ENCODE assay signal across 13 cellular contexts in the genomic region with DNA sequence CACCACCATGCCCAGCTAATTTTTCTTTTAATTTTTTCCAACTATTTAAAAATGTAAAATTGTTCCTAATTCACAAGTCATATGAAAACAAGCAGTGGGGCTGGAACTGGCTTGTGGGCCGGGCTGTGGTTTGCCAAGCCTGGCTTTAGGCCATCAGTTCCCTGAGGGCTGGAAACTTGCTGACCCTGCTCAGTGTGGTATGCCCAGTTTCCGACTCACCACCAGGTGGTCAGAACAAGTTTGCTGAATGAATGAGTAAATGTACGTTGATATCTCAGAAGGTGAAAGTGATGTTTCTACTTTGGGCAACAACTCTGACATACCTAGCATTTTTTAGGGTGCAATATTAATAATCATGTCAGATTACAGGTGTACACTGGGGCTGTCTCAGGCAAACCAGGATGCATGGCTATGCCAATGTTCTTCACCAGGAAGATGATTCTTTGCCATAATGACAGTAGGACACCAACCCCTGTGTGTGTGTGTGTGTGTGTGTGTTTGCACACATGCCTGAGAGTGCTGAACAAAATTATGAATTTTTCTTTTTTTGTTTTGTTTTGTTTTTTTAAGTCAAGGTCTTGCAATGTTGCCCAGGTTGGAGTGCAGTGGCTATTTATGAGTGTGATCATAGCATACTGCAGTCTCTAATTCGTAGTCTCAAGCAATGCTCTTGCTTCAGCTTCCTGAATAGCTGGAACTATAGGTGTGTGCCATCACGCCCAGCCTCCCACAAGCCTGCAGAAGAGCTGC.
DNase-seq lines count a peak whose midpoint lies in the region; ATAC-seq and TF ChIP-seq lines count a peak whose summit lies in the region.
"Had no signal": no experiment of that assay in that cellular context is flagged by ENCODE, and none has a peak within 500 bp of the region (broad histone marks: within the 10 kb centered on the region; RNA-seq: fewer than 3 reads in every experiment).

No MANE protein-coding gene starts in this region.

- dilution Hi-C loops in mammary epithelial cell (cut with HindIII; ENCODE audit: low sequenced_read_pairs) = loop anchor here (5.0 kb wide), 2 partner anchors 52 to 92 kb away; no protein-coding TSS in a partner anchor

- TF ChIP-seq CTCF in MM.1S (IDR thresholded peaks at IDR 0.05; ENCODE audit: low read length) (no peak; the same call in 1 of the 2 replicates), mammary epithelial cell (conservative IDR thresholded peaks at IDR 0.05 in 1 of 2, IDR thresholded peaks at IDR 0.05 in 1 of 2; ENCODE audit: extremely low read depth in 1 of 2, insufficient read depth in 1 of 2, low read depth in 1 of 2, low read length in 2 of 2) (peak; percentile 33 to 48), neural crest cell (conservative IDR thresholded peaks at IDR 0.05) (peak; percentile 48)

- no peaks in the 10 kb centered on the region for H3K36me3 ChIP-seq in MM.1S (replicated peaks; ENCODE audit: insufficient read depth, low read length)
- no peaks in the 10 kb centered on the region for H3K36me3 ChIP-seq in mammary epithelial cell (ENCODE audit: insufficient read depth, low read length)
- H3K36me3 ChIP-seq: neutrophil, thoracic aorta had no signal

- no TSS peak for BruUV-seq in mammary epithelial cell (replicated peaks; lab: Mats Ljungman, UMichigan)

- H3K4me3 Mint-ChIP-seq in neural crest cell = no peak overlapping the region

- H3K27me3 Mint-ChIP-seq in neural crest cell (ENCODE audit: low read depth) = no peaks in the 10 kb centered on the region

- H3K4me1 ChIP-seq in MM.1S (ENCODE audit: low read length) (no peaks in the 10 kb centered on the region), mammary epithelial cell (ENCODE audit: insufficient read depth, low read length) (peaks cover 9% of the 10 kb centered on the region)

- H3K4me1 Mint-ChIP-seq in neural crest cell = no peaks in the 10 kb centered on the region

- peaks cover 3% of the 10 kb centered on the region; the same call in 1 of the 2 replicates for H3K27me3 ChIP-seq in MM.1S (replicated peaks; ENCODE audit: insufficient read depth, low read length)
- no peaks in the 10 kb centered on the region for H3K27me3 ChIP-seq in mammary epithelial cell (ENCODE audit: insufficient read depth, low read length)
- H3K27me3 ChIP-seq: dorsolateral prefrontal cortex, neutrophil had no signal

- no peaks in the 10 kb centered on the region for H3F3A ChIP-seq in MM.1S (ENCODE audit: insufficient read depth, low read length)

- H3K9ac ChIP-seq in MM.1S (ENCODE audit: low read length) (no peak overlapping the region), mammary epithelial cell (ENCODE audit: insufficient read depth, low read length) (no peak overlapping the region)

- no peaks in the 10 kb centered on the region for H3K9me3 Mint-ChIP-seq in neural crest cell

- H3K36me3 Mint-ChIP-seq in neural crest cell (ENCODE audit: low read depth) = no peaks in the 10 kb centered on the region

- H3K79me2 ChIP-seq in MM.1S (ENCODE audit: low read length) = no peaks in the 10 kb centered on the region
- H3K79me2 ChIP-seq in mammary epithelial cell (ENCODE audit: insufficient read depth, low read length) = no peaks in the 10 kb centered on the region

- 16% methylated on average over 5 of the region's 5 CpGs for WGBS in mammary epithelial cell (ENCODE audit: low coverage, missing lambda C conversion rate)

- in situ Hi-C loops in mammary epithelial cell (cut with MboI; ENCODE audit: low sequenced_read_pairs in 2 of 2) = no loop called here

- H2AFZ ChIP-seq in MM.1S (ENCODE audit: low read length) (no peak overlapping the region), mammary epithelial cell (ENCODE audit: low read depth, low read length) (no peak overlapping the region)

- no peak overlapping the region for H3K27ac Mint-ChIP-seq in neural crest cell (ENCODE audit: unreplicated experiment)

- H3K27ac ChIP-seq in MM.1S (ENCODE audit: low read length) (no peak overlapping the region), mammary epithelial cell (ENCODE audit: insufficient read depth, low read depth, low read length) (no peak overlapping the region)
- H3K27ac ChIP-seq: dorsolateral prefrontal cortex, neutrophil, thoracic aorta had no signal

- H3K4me3 ChIP-seq in MM.1S (ENCODE audit: low read length) (no peak overlapping the region), mammary epithelial cell (replicated peaks in 1 of 3; ENCODE audit: insufficient read depth in 1 of 3, low read depth in 2 of 3, low read length in 3 of 3) (no peak overlapping the region)
- H3K4me3 ChIP-seq: dorsolateral prefrontal cortex, thoracic aorta had no signal

- H3K9me2 ChIP-seq in MM.1S (replicated peaks; ENCODE audit: insufficient read depth, low read length) = no peaks in the 10 kb centered on the region

- intact Hi-C loops in mammary epithelial cell (cut with micrococcal nuclease) = no loop called here

- peak; percentile 64 for DNase-seq in ELF-1 (ENCODE audit: low read depth, low spot score)
- DNase-seq in MM.1S = peak; percentile 78
- DNase-seq in mammary epithelial cell = peak; percentile 79
- DNase-seq in neural crest cell (ENCODE audit: low read depth, low spot score) = no peak
- DNase-seq in occipital lobe (lab: John Stamatoyannopoulos, UW) = no peak
- DNase-seq in foreskin melanocyte = no peak
- DNase-seq in NCI-H1436 (lab: John Stamatoyannopoulos, UW) = no peak
- DNase-seq: activated CD4-positive, alpha-beta T cell treated with anti-CD3 and anti-CD28 coated beads for 1 hour; activated gamma-delta T cell treated with Interleukin-2 at 50 U/mL for 16 hours; dorsolateral prefrontal cortex had no signal

- no peaks in the 10 kb centered on the region for H3K9me3 ChIP-seq in MM.1S (replicated peaks; ENCODE audit: insufficient read depth, low read length)
- H3K9me3 ChIP-seq in mammary epithelial cell (replicated peaks; ENCODE audit: insufficient read depth, low read length) = no peaks in the 10 kb centered on the region
- H3K9me3 ChIP-seq: neutrophil, thoracic aorta had no signal

- no peak for ATAC-seq in GM19035 (IDR thresholded peaks at IDR 0.05; ENCODE audit: unreplicated experiment)

- H3K4me2 ChIP-seq in MM.1S (ENCODE audit: low read depth, low read length) = no peak overlapping the region
- peak overlapping the region; percentile 1 for H3K4me2 ChIP-seq in mammary epithelial cell (ENCODE audit: insufficient read depth, low read depth, low read length)

- CTCF ChIA-PET in mammary epithelial cell (lab: Charles Lee; ENCODE audit: low non-redundant PET) = no interaction called here

- H4K20me1 ChIP-seq in MM.1S (ENCODE audit: insufficient read depth, low read length) = no peaks in the 10 kb centered on the region
- no peaks in the 10 kb centered on the region for H4K20me1 ChIP-seq in mammary epithelial cell (ENCODE audit: insufficient read depth, low read length)

Comparison
In these comparisons a context has a peak if more than half of its experiments do, and no peak if none do; other contexts are left out.
1. DNase-seq: peak in ELF-1 (single experiment), MM.1S (single experiment) and mammary epithelial cell (single experiment); none in neural crest cell (single experiment), occipital lobe (single experiment), foreskin melanocyte (single experiment) and NCI-H1436 (single experiment).